Comparison of ENCODE assay signal across 1 cellular context in genomic region chr10:68584187-68584586, GRCh38.
TF ChIP-seq lines count a peak whose summit lies in the region.

No MANE protein-coding gene starts in this region.

TF ChIP-seq in K562, 482 proteins besides CTCF, POLR2A, EP300 and RAD21:
- peak; percentile 42 for TF ChIP-seq ZNF316 (IDR thresholded peaks at IDR 0.05)
